16 cellular contexts compared by ENCODE assay signal in the genomic region with DNA sequence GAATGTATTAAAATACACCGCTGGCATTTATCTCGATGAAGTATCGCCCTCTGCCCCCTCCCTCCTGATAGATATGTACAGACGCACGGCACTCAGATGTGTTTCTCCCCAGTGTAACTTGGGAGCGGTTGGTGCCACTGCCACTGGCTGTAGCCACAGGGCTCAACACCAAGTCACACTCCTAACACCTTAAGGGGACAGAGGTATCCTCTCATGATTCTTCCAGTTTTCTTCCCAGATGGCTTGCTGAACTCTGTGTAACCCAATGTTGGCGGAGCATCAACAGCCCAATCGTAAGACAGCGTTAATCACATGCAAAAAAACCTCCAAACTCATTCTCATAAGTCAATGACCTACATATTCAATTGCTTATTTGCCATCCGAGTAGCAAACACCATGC. TPM values are rescaled to one million over a fixed set of nuclear protein-coding genes. Genes with fewer than 3 reads are reported as not detected.
DNase-seq lines count a peak whose midpoint lies in the region; ATAC-seq and TF ChIP-seq lines count a peak whose summit lies in the region.
"Had no signal": no experiment of that assay in that cellular context is flagged by ENCODE, and none has a peak within 500 bp of the region (broad histone marks: within the 10 kb centered on the region; RNA-seq: fewer than 3 reads in every experiment).

No MANE protein-coding gene starts in this region.

- H3K27ac ChIP-seq in GM23338 (ENCODE audit: low read depth) (no peak overlapping the region; the same call in 1 of the 2 replicates), breast epithelium (peak overlapping the region; percentile 28 to 88), left ventricle myocardium inferior (replicated peaks) (peak overlapping the region; percentile 90), prostate gland (peak overlapping the region; percentile 49 to 82)

- TF ChIP-seq POLR2A in breast epithelium (IDR thresholded peaks at IDR 0.05) (no peak), prostate gland (IDR thresholded peaks at IDR 0.05) (no peak), lower leg skin (IDR thresholded peaks at IDR 0.05) (no peak)

- peak overlapping the region; percentile 0; the same call in 1 of the 3 replicates for H3K4me3 Mint-ChIP-seq in GM23338
- H3K4me3 Mint-ChIP-seq: activated CD8-positive, alpha-beta T cell treated with anti-CD3 and anti-CD28 coated beads for 36 hours; naive B cell; stimulated activated naive CD8-positive, alpha-beta T cell treated with anti-CD3 and anti-CD28 coated beads, Interleukin-15, Interleukin-2, amounts not matched to agents 100 ng/mL and 50 ng/mL, for 24 hours had no signal

- H3F3A ChIP-seq in GM23338 (replicated peaks; ENCODE audit: low read depth), result 0 out of 2 replicates have a peak, but pooled peaks cover 8% of the 10 kb centered on the region

- H3K9me3 Mint-ChIP-seq in GM23338, result no peaks in the 10 kb centered on the region
- H3K9me3 Mint-ChIP-seq: activated CD8-positive, alpha-beta T cell treated with anti-CD3 and anti-CD28 coated beads for 36 hours; naive B cell; stimulated activated naive CD8-positive, alpha-beta T cell treated with anti-CD3 and anti-CD28 coated beads, Interleukin-15, Interleukin-2, amounts not matched to agents 100 ng/mL and 50 ng/mL, for 24 hours had no signal

- no peaks in the 10 kb centered on the region for H3K27me3 ChIP-seq in GM23338 (ENCODE audit: insufficient read depth)
- H3K27me3 ChIP-seq in breast epithelium, result no peaks in the 10 kb centered on the region
- H3K27me3 ChIP-seq in left ventricle myocardium inferior (ENCODE audit: low read depth), result no peaks in the 10 kb centered on the region
- no peaks in the 10 kb centered on the region for H3K27me3 ChIP-seq in prostate gland (replicated peaks; ENCODE audit: insufficient read depth)
- H3K27me3 ChIP-seq: right lobe of liver had no signal

- H3K79me2 ChIP-seq in GM23338 (replicated peaks; ENCODE audit: insufficient read depth), result peaks cover 100% of the 10 kb centered on the region

- ATAC-seq in GM23338 (no peak), GM18870 (IDR thresholded peaks at IDR 0.05; ENCODE audit: unreplicated experiment) (no peak)
- ATAC-seq: activated CD8-positive, alpha-beta T cell treated with anti-CD3 and anti-CD28 coated beads for 36 hours; right lobe of liver had no signal

- H3K4me1 ChIP-seq in GM23338 (ENCODE audit: insufficient read depth) (peaks cover 90% of the 10 kb centered on the region), breast epithelium (peaks cover 0 to 3% of the 10 kb centered on the region in 2 donors), left ventricle myocardium inferior (peaks cover 100% of the 10 kb centered on the region), prostate gland (replicated peaks) (peaks cover 18% of the 10 kb centered on the region)
- H3K4me1 ChIP-seq: right lobe of liver had no signal

- H3K9me2 ChIP-seq in GM23338 (ENCODE audit: insufficient read depth), result 0 out of 2 replicates have a peak, but pooled peaks cover 2% of the 10 kb centered on the region

- intact Hi-C loops in breast epithelium (cut with DNase I; ENCODE audit: low total_unique reads), result no loop called here
- intact Hi-C loops in left ventricle myocardium inferior (cut with micrococcal nuclease), result no loop called here
- intact Hi-C loops in prostate gland (cut with DNase I), result loop anchor here (5.0 kb wide), 1 partner anchor 38 kb away; no protein-coding TSS in a partner anchor
- intact Hi-C loops in lower leg skin (cut with DNase I; ENCODE audit: low total_unique reads), result no loop called here

- peaks cover 89% of the 10 kb centered on the region for H3K4me1 Mint-ChIP-seq in GM23338
- H3K4me1 Mint-ChIP-seq: naive B cell had no signal

- H3K4me3 ChIP-seq in GM23338 (no peak overlapping the region), breast epithelium (no peak overlapping the region), left ventricle myocardium inferior (peak overlapping the region; percentile 10), prostate gland (no peak overlapping the region), lower leg skin (ENCODE audit: low read depth, poor library complexity, severe bottlenecking) (no peak overlapping the region)
- H3K4me3 ChIP-seq: right lobe of liver had no signal

- TF ChIP-seq CTCF in GM23338 (conservative IDR thresholded peaks at IDR 0.05; ENCODE audit: low read depth in 2 of 2), result no peak
- TF ChIP-seq CTCF in breast epithelium (IDR thresholded peaks at IDR 0.05), result no peak
- TF ChIP-seq CTCF in left ventricle myocardium inferior (IDR thresholded peaks at IDR 0.05; ENCODE audit: borderline replicate concordance), result no peak
- TF ChIP-seq CTCF in prostate gland (IDR thresholded peaks at IDR 0.05), result no peak
- no peak for TF ChIP-seq CTCF in lower leg skin (IDR thresholded peaks at IDR 0.05)

- H3K27ac Mint-ChIP-seq in GM23338, result no peak overlapping the region
- H3K27ac Mint-ChIP-seq: activated CD8-positive, alpha-beta T cell treated with anti-CD3 and anti-CD28 coated beads for 36 hours; naive B cell; stimulated activated naive CD8-positive, alpha-beta T cell treated with anti-CD3 and anti-CD28 coated beads, Interleukin-15, Interleukin-2, amounts not matched to agents 100 ng/mL and 50 ng/mL, for 24 hours had no signal

- H3K36me3 Mint-ChIP-seq in GM23338 (ENCODE audit: low read depth), result peaks cover 76% of the 10 kb centered on the region
- H3K36me3 Mint-ChIP-seq: naive B cell had no signal

- no peak overlapping the region for H2AFZ ChIP-seq in GM23338

- no peak overlapping the region; the same call in 1 of the 2 replicates for H3K4me2 ChIP-seq in GM23338

- H3K27me3 Mint-ChIP-seq in GM23338 (ENCODE audit: insufficient read depth, low read depth, poor library complexity), result peaks cover 13% of the 10 kb centered on the region
- H3K27me3 Mint-ChIP-seq: activated CD8-positive, alpha-beta T cell treated with anti-CD3 and anti-CD28 coated beads for 36 hours had no signal

- H3K36me3 ChIP-seq in GM23338 (ENCODE audit: insufficient read depth) (peaks cover 21% of the 10 kb centered on the region), breast epithelium (no peaks in the 10 kb centered on the region), left ventricle myocardium inferior (peaks cover 6% of the 10 kb centered on the region), prostate gland (no peaks in the 10 kb centered on the region)
- H3K36me3 ChIP-seq: right lobe of liver had no signal

- H3K9me3 ChIP-seq in breast epithelium (no peaks in the 10 kb centered on the region), left ventricle myocardium inferior (replicated peaks) (no peaks in the 10 kb centered on the region), prostate gland (no peaks in the 10 kb centered on the region)
- H3K9me3 ChIP-seq: right lobe of liver had no signal

- peaks cover 98% of the 10 kb centered on the region for H4K20me1 ChIP-seq in GM23338 (replicated peaks; ENCODE audit: insufficient read depth)

- DNase-seq in GM23338 (ENCODE audit: low spot score), result no peak
- no peak for DNase-seq in breast epithelium (ENCODE audit: low spot score in 2 of 2)
- DNase-seq in left ventricle myocardium inferior, result no peak
- DNase-seq in prostate gland (ENCODE audit: low spot score), result no peak
- no peak for DNase-seq in 8988T
- no peak for DNase-seq in lower leg skin (ENCODE audit: low spot score in 2 of 2)
- no peak for DNase-seq in islet precursor cell
- DNase-seq: activated CD8-positive, alpha-beta T cell treated with anti-CD3 and anti-CD28 coated beads for 36 hours; DMS153; kidney glomerular epithelial cell; naive B cell; NCI-H1092; NCI-H2171 treated with DMSO at 0.1 percent for 48 hours; right lobe of liver had no signal

- 27% methylated on average over 10 of the region's 10 CpGs for WGBS in prostate gland
- 49 to 57% methylated on average over 10 of the region's 10 CpGs for WGBS in lower leg skin, 2 donors

TF ChIP-seq in GM23338, 12 proteins besides CTCF, POLR2A, EP300 and RAD21:
- no peak for TF ChIP-seq STAT1 (IDR thresholded peaks at IDR 0.05; ENCODE audit: unreplicated experiment)
- no peak for TF ChIP-seq CREB1 (CRISPR knock-in tag; IDR thresholded peaks at IDR 0.05; ENCODE audit: low read depth)

RNA-seq across cellular contexts. Expression of gene CTBP2, which starts 35.5 kb away (rescaled TPM):
- total RNA-seq in GM23338 (2014; rRNA removed; shearing (Covaris generic)), result 233 and 265 TPM in 2 replicates
- polyA plus RNA-seq in GM23338 (2016; fragmentation: Nextera tagmentation; extraction: Ambion mirVana), result 133 and 138 TPM in 2 replicates
- 10 to 100 TPM; 53.1 to 91.2 (median 65.9) TPM for total RNA-seq in breast epithelium
- 29.1 TPM for total RNA-seq in left ventricle myocardium inferior
- total RNA-seq in prostate gland, result 10 to 100 TPM; 70.2 to 89.7 TPM
- 10 to 100 TPM; 30.3 to 39.5 (median 32.2) TPM for total RNA-seq in lower leg skin
